8 cellular contexts compared by ENCODE assay signal in genomic region chr3:125055165-125055912, GRCh38. TPM values are rescaled to one million over a fixed set of nuclear protein-coding genes. Genes with fewer than 3 reads are reported as not detected.
DNase-seq lines count a peak whose midpoint lies in the region; ATAC-seq and TF ChIP-seq lines count a peak whose summit lies in the region.

No MANE protein-coding gene starts in this region.

- H3K9ac ChIP-seq in BLaER1 treated with 17β-estradiol and CSF1 and Interleukin-3, amounts not matched to agents 10 nM and 100 nM = peak overlapping the region; percentile 75 to 87 (median 83)
- H3K9ac ChIP-seq in parathyroid adenoma = no peak overlapping the region

- peaks cover 14% of the 10 kb centered on the region for H3K36me3 Mint-ChIP-seq in activated CD8-positive, alpha-beta memory T cell treated with anti-CD3 and anti-CD28 coated beads, Interleukin-2, amount 10 ng/mL, durations not matched to agents 7 days and 5 days

- peaks cover 5% of the 10 kb centered on the region for H3K27me3 Mint-ChIP-seq in activated CD8-positive, alpha-beta memory T cell treated with anti-CD3 and anti-CD28 coated beads, Interleukin-2, amount 10 ng/mL, durations not matched to agents 7 days and 5 days

- TF ChIP-seq CTCF in fibroblast of the aortic adventitia (IDR thresholded peaks at IDR 0.05; ENCODE audit: insufficient read depth, low read length) (no peak), parathyroid adenoma (IDR thresholded peaks at IDR 0.05) (no peak)

- H3K36me3 ChIP-seq in BLaER1 treated with 17β-estradiol and CSF1 and Interleukin-3, amounts not matched to agents 10 nM and 100 nM = no peaks in the 10 kb centered on the region
- H3K36me3 ChIP-seq in parathyroid adenoma (ENCODE audit: control insufficient read depth, insufficient read depth, low read length) = no peaks in the 10 kb centered on the region

- peak overlapping the region; percentile 71 to 88 (median 80) for H3K4me3 ChIP-seq in BLaER1 treated with 17β-estradiol and CSF1 and Interleukin-3, amounts not matched to agents 10 nM and 100 nM
- H3K4me3 ChIP-seq in fibroblast of the aortic adventitia (ENCODE audit: low read depth, low read length) (peak overlapping the region; percentile 96), parathyroid adenoma (ENCODE audit: low read depth, low read length) (peak overlapping the region; percentile 43)

- H3K79me2 ChIP-seq in parathyroid adenoma = no peaks in the 10 kb centered on the region

- peak overlapping the region; percentile 66 for H2AFZ ChIP-seq in parathyroid adenoma

- H3K9me3 ChIP-seq in BLaER1 treated with 17β-estradiol and CSF1 and Interleukin-3, amounts not matched to agents 10 nM and 100 nM (replicated peaks in 1 of 11) = no peaks in the 10 kb centered on the region
- no peaks in the 10 kb centered on the region for H3K9me3 ChIP-seq in parathyroid adenoma (ENCODE audit: control insufficient read depth, low read length)

- H3K27ac Mint-ChIP-seq in activated CD8-positive, alpha-beta memory T cell treated with anti-CD3 and anti-CD28 coated beads, Interleukin-2, amount 10 ng/mL, durations not matched to agents 7 days and 5 days = peak overlapping the region; percentile 95

- H3K4me3 Mint-ChIP-seq in activated CD8-positive, alpha-beta memory T cell treated with anti-CD3 and anti-CD28 coated beads, Interleukin-2, amount 10 ng/mL, durations not matched to agents 7 days and 5 days = peak overlapping the region; percentile 99

- peaks cover 43 to 56% (median 52%) of the 10 kb centered on the region in 10 experiments for H3K4me1 ChIP-seq in BLaER1 treated with 17β-estradiol and CSF1 and Interleukin-3, amounts not matched to agents 10 nM and 100 nM
- peaks cover 8% of the 10 kb centered on the region for H3K4me1 ChIP-seq in parathyroid adenoma

- CTCF ChIA-PET in activated CD8-positive, alpha-beta memory T cell treated with anti-CD3 and anti-CD28 coated beads, Interleukin-2, amount 10 ng/mL, durations not matched to agents 7 days and 5 days (lab: Charles Lee) = no interaction called here

- no peak for DNase-seq in activated CD8-positive, alpha-beta memory T cell treated with anti-CD3 and anti-CD28 coated beads, Interleukin-2, amount 10 ng/mL, durations not matched to agents 7 days and 5 days
- peak; percentile 37 for DNase-seq in fibroblast of the aortic adventitia (ENCODE audit: low read depth)
- no peak for DNase-seq in glomerular visceral epithelial cell (ENCODE audit: extremely low spot score)
- no peak for DNase-seq in ureter (ENCODE audit: low spot score)

- H3K4me2 ChIP-seq in BLaER1 treated with 17β-estradiol and CSF1 and Interleukin-3, amounts not matched to agents 10 nM and 100 nM = peak overlapping the region; percentile 88 to 100 (median 98)
- peak overlapping the region; percentile 56 for H3K4me2 ChIP-seq in parathyroid adenoma (ENCODE audit: low read length)

- peak overlapping the region; percentile 50 to 81 (median 75) for H3K27ac ChIP-seq in BLaER1 treated with 17β-estradiol and CSF1 and Interleukin-3, amounts not matched to agents 10 nM and 100 nM
- H3K27ac ChIP-seq in parathyroid adenoma = peak overlapping the region; percentile 63

- peaks cover 0 to 6% (median 0%) of the 10 kb centered on the region in 11 experiments; a peak in 4 of 22 replicates for H3K27me3 ChIP-seq in BLaER1 treated with 17β-estradiol and CSF1 and Interleukin-3, amounts not matched to agents 10 nM and 100 nM
- no peaks in the 10 kb centered on the region for H3K27me3 ChIP-seq in parathyroid adenoma (ENCODE audit: control insufficient read depth, insufficient read depth, low read length)

- H4K20me1 ChIP-seq in BLaER1 treated with 17β-estradiol and CSF1 and Interleukin-3, amounts not matched to agents 10 nM and 100 nM = peaks cover 0 to 35% (median 10%) of the 10 kb centered on the region in 11 experiments; a peak in 7 of 22 replicates

- ATAC-seq in GM19372 (IDR thresholded peaks at IDR 0.05; ENCODE audit: low read depth, unreplicated experiment) (peak; percentile 34), HG03460 (IDR thresholded peaks at IDR 0.05; ENCODE audit: unreplicated experiment) (peak; percentile 7)
- peak; percentile 25 for ATAC-seq in activated CD8-positive, alpha-beta memory T cell treated with anti-CD3 and anti-CD28 coated beads, Interleukin-2, amount 10 ng/mL, durations not matched to agents 7 days and 5 days

- no peaks in the 10 kb centered on the region for H3K9me3 Mint-ChIP-seq in activated CD8-positive, alpha-beta memory T cell treated with anti-CD3 and anti-CD28 coated beads, Interleukin-2, amount 10 ng/mL, durations not matched to agents 7 days and 5 days (ENCODE audit: low read depth)

- peaks cover 50% of the 10 kb centered on the region for H3K4me1 Mint-ChIP-seq in activated CD8-positive, alpha-beta memory T cell treated with anti-CD3 and anti-CD28 coated beads, Interleukin-2, amount 10 ng/mL, durations not matched to agents 7 days and 5 days

RNA-seq across cellular contexts. Expression of gene HEG1, which starts 0.5 kb away (rescaled TPM):
- 10 to 100 TPM; 38.5 to 75.6 TPM for total RNA-seq in activated CD8-positive, alpha-beta memory T cell treated with anti-CD3 and anti-CD28 coated beads, Interleukin-2, amount 10 ng/mL, durations not matched to agents 7 days and 5 days
- 198 and 256 TPM in 2 replicates for total RNA-seq in fibroblast of the aortic adventitia (ENCODE audit: low replicate concordance)
- total RNA-seq in ureter = 78.3 TPM

Comparison
In these comparisons a context has a peak if more than half of its experiments do, and no peak if none do; other contexts are left out.
1. H3K4me3 ChIP-seq: peak in every context shown above with its lines; median percentile 96 in fibroblast of the aortic adventitia; 80 in BLaER1 treated with 17β-estradiol and CSF1 and Interleukin-3, amounts not matched to agents 10 nM and 100 nM; 43 in parathyroid adenoma.